ENCODE assay signal across 15 cellular contexts in the genomic region with DNA sequence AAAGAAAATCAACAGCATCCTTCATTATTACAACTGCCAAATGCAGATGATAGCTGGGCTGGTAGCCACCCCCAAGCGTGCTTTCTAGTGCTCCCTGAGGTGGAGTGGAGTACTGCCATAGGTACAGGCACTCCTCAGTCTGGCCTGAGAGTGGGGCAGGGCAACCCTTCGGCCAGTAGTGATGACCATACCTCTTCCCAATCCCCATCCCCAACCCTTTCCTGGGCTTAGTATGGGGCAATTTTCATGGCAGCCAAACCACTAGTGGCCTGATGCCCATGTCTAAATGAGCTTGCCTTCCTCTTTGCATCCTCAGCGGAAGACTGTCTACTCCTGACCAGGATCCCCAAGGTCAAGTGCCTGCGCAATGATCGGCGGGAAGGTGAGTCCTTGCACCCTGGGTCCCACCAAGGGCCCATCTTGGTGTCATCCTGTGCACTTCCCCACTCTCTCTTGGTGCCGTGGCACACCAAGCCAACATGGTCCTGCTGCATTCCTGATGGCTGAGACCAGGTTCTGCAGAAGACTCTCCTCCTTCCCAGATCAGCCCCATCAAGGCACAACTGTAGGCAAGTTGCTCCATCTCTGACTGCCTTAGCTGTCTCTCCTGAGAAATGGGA.
A peak's percentile ranks its signal among the peaks of the same experiment; 100 is the strongest.
DNase-seq lines count a peak whose midpoint lies in the region; ATAC-seq and TF ChIP-seq lines count a peak whose summit lies in the region.
"Had no signal": no experiment of that assay in that cellular context is flagged by ENCODE, and none has a peak within 500 bp of the region (broad histone marks: within the 10 kb centered on the region; RNA-seq: fewer than 3 reads in every experiment).

No MANE protein-coding gene starts in this region.

- H3K4me2 ChIP-seq in Karpas-422 (ENCODE audit: low read depth, low read length, poor library complexity, severe bottlenecking) = no peak overlapping the region

- no peak overlapping the region for H3K4me3 ChIP-seq in Karpas-422 (ENCODE audit: low read length)
- H3K4me3 ChIP-seq in coronary artery = no peak overlapping the region
- no peak overlapping the region for H3K4me3 ChIP-seq in sigmoid colon
- no peak overlapping the region for H3K4me3 ChIP-seq in A673 (ENCODE audit: low read depth, low read length, poor library complexity, severe bottlenecking)
- H3K4me3 ChIP-seq: left lung, MG63 had no signal

- TF ChIP-seq POLR2A in sigmoid colon (IDR thresholded peaks at IDR 0.05) = no peak

- POLR2A ChIA-PET in A673 (lab: Charles Lee; ENCODE audit: low non-redundant PET) = no interaction called here

- no peak for TF ChIP-seq CTCF in coronary artery (IDR thresholded peaks at IDR 0.05)
- TF ChIP-seq CTCF in sigmoid colon (IDR thresholded peaks at IDR 0.05) = no peak
- TF ChIP-seq CTCF in A673 (conservative IDR thresholded peaks at IDR 0.05; ENCODE audit: low read depth, low read length) = no peak; the same call in 1 of the 2 replicates

- BruUV-seq in A673 (replicated peaks; lab: Mats Ljungman, UMichigan) = no TSS peak

- H2AFZ ChIP-seq in Karpas-422 (ENCODE audit: low read length) = no peak overlapping the region

- CTCF ChIA-PET in A673 (lab: Charles Lee) = no interaction called here

- H3K9me3 ChIP-seq in Karpas-422 (ENCODE audit: low read length) (no peaks in the 10 kb centered on the region), sigmoid colon (no peaks in the 10 kb centered on the region), A673 (ENCODE audit: low read depth, low read length, poor library complexity, severe bottlenecking) (no peaks in the 10 kb centered on the region)
- H3K9me3 ChIP-seq: left lung, MG63 had no signal

- peak; percentile 10 for DNase-seq in DMS 273 (lab: John Stamatoyannopoulos, UW; ENCODE audit: unreplicated experiment)
- no peak for DNase-seq in DMS 273 treated with DMSO at 0.1 percent for 48 hours (lab: John Stamatoyannopoulos, UW)
- DNase-seq in Karpas-422 = peak; percentile 67
- peak; percentile 47 for DNase-seq in coronary artery (ENCODE audit: low spot score)
- peak; percentile 50 for DNase-seq in sigmoid colon
- no peak for DNase-seq in A673 (ENCODE audit: low spot score)
- DNase-seq: 8988T; activated CD8-positive, alpha-beta T cell treated with anti-CD3 and anti-CD28 coated beads, Interleukin-2, amount 10 ng/mL, durations not matched to agents 7 days and 5 days; left lung; MG63; small intestine; substantia nigra had no signal

- no peak for TF ChIP-seq EP300 in sigmoid colon (IDR thresholded peaks at IDR 0.05)

- no peaks in the 10 kb centered on the region for H3K79me2 ChIP-seq in Karpas-422 (ENCODE audit: low read length)

- H3K36me3 ChIP-seq in Karpas-422 (ENCODE audit: insufficient read depth, low read length) (no peaks in the 10 kb centered on the region), sigmoid colon (no peaks in the 10 kb centered on the region), A673 (ENCODE audit: insufficient read depth, low read length, poor library complexity, severe bottlenecking) (no peaks in the 10 kb centered on the region)
- H3K36me3 ChIP-seq: left lung, MG63 had no signal

- no peaks in the 10 kb centered on the region for H3K4me1 ChIP-seq in Karpas-422 (ENCODE audit: low read length)
- no peaks in the 10 kb centered on the region for H3K4me1 ChIP-seq in sigmoid colon
- no peaks in the 10 kb centered on the region for H3K4me1 ChIP-seq in A673 (ENCODE audit: insufficient read depth, low read length, poor library complexity, severe bottlenecking)
- H3K4me1 ChIP-seq: left lung had no signal

- no peaks in the 10 kb centered on the region for H4K20me1 ChIP-seq in Karpas-422 (ENCODE audit: insufficient read depth, low read depth, low read length)

- H3K9me2 ChIP-seq in Karpas-422 (replicated peaks; ENCODE audit: insufficient read depth, low read length) = no peaks in the 10 kb centered on the region

- ATAC-seq in HG02840 (IDR thresholded peaks at IDR 0.05; ENCODE audit: low FRiP score, unreplicated experiment) (no peak), GM19395 (IDR thresholded peaks at IDR 0.05; ENCODE audit: unreplicated experiment) (no peak)
- ATAC-seq: activated CD8-positive, alpha-beta T cell treated with anti-CD3 and anti-CD28 coated beads, Interleukin-2, amount 10 ng/mL, durations not matched to agents 7 days and 5 days; left lung; Panc1 had no signal

- WGBS in sigmoid colon, 2 donors = 93 to 95% methylated on average over 7 of the region's 7 CpGs

- H3K27me3 ChIP-seq in Karpas-422 (ENCODE audit: low read length) (no peaks in the 10 kb centered on the region), sigmoid colon (no peaks in the 10 kb centered on the region), A673 (replicated peaks; ENCODE audit: insufficient read depth, low read depth, low read length, poor library complexity) (no peaks in the 10 kb centered on the region)
- H3K27me3 ChIP-seq: left lung, MG63 had no signal

- no peak overlapping the region for H3K9ac ChIP-seq in Karpas-422 (ENCODE audit: low read length)

- intact Hi-C loops in sigmoid colon (cut with DNase I) (no loop called here), A673 (cut with micrococcal nuclease; ENCODE audit: unreplicated experiment) (no loop called here)

- no peak overlapping the region for H3K27ac ChIP-seq in Karpas-422 (ENCODE audit: low read length)
- no peak overlapping the region for H3K27ac ChIP-seq in coronary artery
- no peak overlapping the region for H3K27ac ChIP-seq in sigmoid colon
- no peak overlapping the region for H3K27ac ChIP-seq in A673 (ENCODE audit: low read depth, low read length, poor library complexity, severe bottlenecking)
- H3K27ac ChIP-seq: left lung had no signal

Comparison
In these comparisons a context has a peak if more than half of its experiments do, and no peak if none do; other contexts are left out.
1. DNase-seq: peak in DMS 273 (single experiment), Karpas-422 (single experiment), coronary artery (single experiment) and sigmoid colon (single experiment); none in DMS 273 treated with DMSO at 0.1 percent for 48 hours (single experiment) and A673 (single experiment).